2 cellular contexts compared by ENCODE assay signal in the genomic region with DNA sequence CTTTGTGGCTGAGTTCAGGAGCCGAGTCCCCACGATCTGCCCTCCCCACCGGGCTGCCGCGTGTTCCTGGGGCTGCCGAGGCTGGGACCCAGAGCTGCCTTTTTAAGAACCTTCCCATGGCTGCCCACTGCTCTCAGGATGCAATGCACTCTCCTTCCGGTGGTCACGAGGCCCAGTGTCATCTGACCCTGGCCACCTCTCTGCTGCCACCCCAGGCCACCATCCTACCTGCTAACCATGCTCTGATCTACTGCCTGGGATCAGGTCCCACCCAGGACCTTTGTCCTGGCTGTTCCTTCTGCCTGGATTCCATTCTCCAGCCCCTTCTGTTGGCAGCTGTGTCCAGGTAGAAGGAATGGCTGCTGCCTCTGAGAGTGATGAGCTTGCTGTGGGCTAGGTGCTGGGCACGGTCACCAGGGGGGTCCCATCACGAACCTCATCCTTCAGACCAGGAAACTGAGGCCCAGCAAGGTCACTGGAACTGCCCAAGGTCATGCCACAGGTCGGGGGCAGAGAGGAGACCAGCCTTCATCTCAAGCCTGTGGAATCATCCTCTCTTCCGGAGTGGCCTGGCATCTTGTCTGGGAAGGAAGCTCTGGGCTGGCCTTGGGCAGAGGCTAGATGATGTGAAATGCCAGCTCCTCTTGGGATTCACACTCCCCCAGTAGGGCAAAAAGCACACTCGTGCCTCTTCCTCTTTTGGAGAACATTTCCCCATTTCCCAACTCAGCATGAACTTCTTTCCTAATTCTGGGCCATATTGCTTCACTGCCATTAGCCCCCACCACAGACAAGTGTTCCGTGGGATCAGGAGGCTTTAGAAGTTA.
A peak's percentile ranks its signal among the peaks of the same experiment; 100 is the strongest.
TF ChIP-seq lines count a peak whose summit lies in the region.

No MANE protein-coding gene starts in this region.

TF ChIP-seq in Ishikawa, 13 proteins besides CTCF, POLR2A, EP300 and RAD21:
- no peak for TF ChIP-seq ZBTB7A (IDR thresholded peaks at IDR 0.05; ENCODE audit: low read depth)
- TF ChIP-seq, protein P1, sequence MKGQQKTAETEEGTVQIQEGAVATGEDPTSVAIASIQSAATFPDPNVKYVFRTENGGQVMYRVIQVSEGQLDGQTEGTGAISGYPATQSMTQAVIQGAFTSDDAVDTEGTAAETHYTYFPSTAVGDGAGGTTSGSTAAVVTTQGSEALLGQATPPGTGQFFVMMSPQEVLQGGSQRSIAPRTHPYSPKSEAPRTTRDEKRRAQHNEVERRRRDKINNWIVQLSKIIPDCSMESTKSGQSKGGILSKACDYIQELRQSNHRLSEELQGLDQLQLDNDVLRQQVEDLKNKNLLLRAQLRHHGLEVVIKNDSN (IDR thresholded peaks at IDR 0.05): 0 out of 2 replicates have a peak, but pooled peaks have one; percentile 27

TF ChIP-seq in K562, 482 proteins besides CTCF, POLR2A, EP300 and RAD21:
- TF ChIP-seq GABPA (tag; conservative IDR thresholded peaks at IDR 0.05; ENCODE audit: low read depth) (0 out of 2 replicates have a peak, but pooled peaks have one; percentile 14), ETV1 (tag; conservative IDR thresholded peaks at IDR 0.05; ENCODE audit: low read depth) (peak; percentile 45), L3MBTL2 (IDR thresholded peaks at IDR 0.05) (peak; percentile 42; the same call in 1 of the 2 replicates), CBFA2T2 (conservative IDR thresholded peaks at IDR 0.05) (0 out of 2 replicates have a peak, but pooled peaks have one; percentile 9), RAD51 (IDR thresholded peaks at IDR 0.05; ENCODE audit: borderline replicate concordance, low read depth) (peak; percentile 51; the same call in 1 of the 2 replicates), MBD2 (IDR thresholded peaks at IDR 0.05; ENCODE audit: borderline replicate concordance, low read depth) (no peak), SPI1 (IDR thresholded peaks at IDR 0.05; ENCODE audit: borderline replicate concordance, low read depth, low read length) (peak; percentile 69; the same call in 1 of the 2 replicates), ZNF507 (tag; conservative IDR thresholded peaks at IDR 0.05) (no peak), CEBPB (tag; IDR thresholded peaks at IDR 0.05) (peak; percentile 66), NR2C1 (IDR thresholded peaks at IDR 0.05) (no peak), NR2C1 (tag; IDR thresholded peaks at IDR 0.05) (0 out of 2 replicates have a peak, but pooled peaks have one; percentile 32), ZNF311 (CRISPR knock-in tag; IDR thresholded peaks at IDR 0.05) (no peak), DNMT1 (IDR thresholded peaks at IDR 0.05) (no peak), TBP (optimal IDR thresholded peaks at IDR 0.05; ENCODE audit: low read depth, low read length) (no peak), KAT2B (IDR thresholded peaks at IDR 0.05; ENCODE audit: low read depth, low read length) (no peak)
- TF ChIP-seq, protein P2, sequence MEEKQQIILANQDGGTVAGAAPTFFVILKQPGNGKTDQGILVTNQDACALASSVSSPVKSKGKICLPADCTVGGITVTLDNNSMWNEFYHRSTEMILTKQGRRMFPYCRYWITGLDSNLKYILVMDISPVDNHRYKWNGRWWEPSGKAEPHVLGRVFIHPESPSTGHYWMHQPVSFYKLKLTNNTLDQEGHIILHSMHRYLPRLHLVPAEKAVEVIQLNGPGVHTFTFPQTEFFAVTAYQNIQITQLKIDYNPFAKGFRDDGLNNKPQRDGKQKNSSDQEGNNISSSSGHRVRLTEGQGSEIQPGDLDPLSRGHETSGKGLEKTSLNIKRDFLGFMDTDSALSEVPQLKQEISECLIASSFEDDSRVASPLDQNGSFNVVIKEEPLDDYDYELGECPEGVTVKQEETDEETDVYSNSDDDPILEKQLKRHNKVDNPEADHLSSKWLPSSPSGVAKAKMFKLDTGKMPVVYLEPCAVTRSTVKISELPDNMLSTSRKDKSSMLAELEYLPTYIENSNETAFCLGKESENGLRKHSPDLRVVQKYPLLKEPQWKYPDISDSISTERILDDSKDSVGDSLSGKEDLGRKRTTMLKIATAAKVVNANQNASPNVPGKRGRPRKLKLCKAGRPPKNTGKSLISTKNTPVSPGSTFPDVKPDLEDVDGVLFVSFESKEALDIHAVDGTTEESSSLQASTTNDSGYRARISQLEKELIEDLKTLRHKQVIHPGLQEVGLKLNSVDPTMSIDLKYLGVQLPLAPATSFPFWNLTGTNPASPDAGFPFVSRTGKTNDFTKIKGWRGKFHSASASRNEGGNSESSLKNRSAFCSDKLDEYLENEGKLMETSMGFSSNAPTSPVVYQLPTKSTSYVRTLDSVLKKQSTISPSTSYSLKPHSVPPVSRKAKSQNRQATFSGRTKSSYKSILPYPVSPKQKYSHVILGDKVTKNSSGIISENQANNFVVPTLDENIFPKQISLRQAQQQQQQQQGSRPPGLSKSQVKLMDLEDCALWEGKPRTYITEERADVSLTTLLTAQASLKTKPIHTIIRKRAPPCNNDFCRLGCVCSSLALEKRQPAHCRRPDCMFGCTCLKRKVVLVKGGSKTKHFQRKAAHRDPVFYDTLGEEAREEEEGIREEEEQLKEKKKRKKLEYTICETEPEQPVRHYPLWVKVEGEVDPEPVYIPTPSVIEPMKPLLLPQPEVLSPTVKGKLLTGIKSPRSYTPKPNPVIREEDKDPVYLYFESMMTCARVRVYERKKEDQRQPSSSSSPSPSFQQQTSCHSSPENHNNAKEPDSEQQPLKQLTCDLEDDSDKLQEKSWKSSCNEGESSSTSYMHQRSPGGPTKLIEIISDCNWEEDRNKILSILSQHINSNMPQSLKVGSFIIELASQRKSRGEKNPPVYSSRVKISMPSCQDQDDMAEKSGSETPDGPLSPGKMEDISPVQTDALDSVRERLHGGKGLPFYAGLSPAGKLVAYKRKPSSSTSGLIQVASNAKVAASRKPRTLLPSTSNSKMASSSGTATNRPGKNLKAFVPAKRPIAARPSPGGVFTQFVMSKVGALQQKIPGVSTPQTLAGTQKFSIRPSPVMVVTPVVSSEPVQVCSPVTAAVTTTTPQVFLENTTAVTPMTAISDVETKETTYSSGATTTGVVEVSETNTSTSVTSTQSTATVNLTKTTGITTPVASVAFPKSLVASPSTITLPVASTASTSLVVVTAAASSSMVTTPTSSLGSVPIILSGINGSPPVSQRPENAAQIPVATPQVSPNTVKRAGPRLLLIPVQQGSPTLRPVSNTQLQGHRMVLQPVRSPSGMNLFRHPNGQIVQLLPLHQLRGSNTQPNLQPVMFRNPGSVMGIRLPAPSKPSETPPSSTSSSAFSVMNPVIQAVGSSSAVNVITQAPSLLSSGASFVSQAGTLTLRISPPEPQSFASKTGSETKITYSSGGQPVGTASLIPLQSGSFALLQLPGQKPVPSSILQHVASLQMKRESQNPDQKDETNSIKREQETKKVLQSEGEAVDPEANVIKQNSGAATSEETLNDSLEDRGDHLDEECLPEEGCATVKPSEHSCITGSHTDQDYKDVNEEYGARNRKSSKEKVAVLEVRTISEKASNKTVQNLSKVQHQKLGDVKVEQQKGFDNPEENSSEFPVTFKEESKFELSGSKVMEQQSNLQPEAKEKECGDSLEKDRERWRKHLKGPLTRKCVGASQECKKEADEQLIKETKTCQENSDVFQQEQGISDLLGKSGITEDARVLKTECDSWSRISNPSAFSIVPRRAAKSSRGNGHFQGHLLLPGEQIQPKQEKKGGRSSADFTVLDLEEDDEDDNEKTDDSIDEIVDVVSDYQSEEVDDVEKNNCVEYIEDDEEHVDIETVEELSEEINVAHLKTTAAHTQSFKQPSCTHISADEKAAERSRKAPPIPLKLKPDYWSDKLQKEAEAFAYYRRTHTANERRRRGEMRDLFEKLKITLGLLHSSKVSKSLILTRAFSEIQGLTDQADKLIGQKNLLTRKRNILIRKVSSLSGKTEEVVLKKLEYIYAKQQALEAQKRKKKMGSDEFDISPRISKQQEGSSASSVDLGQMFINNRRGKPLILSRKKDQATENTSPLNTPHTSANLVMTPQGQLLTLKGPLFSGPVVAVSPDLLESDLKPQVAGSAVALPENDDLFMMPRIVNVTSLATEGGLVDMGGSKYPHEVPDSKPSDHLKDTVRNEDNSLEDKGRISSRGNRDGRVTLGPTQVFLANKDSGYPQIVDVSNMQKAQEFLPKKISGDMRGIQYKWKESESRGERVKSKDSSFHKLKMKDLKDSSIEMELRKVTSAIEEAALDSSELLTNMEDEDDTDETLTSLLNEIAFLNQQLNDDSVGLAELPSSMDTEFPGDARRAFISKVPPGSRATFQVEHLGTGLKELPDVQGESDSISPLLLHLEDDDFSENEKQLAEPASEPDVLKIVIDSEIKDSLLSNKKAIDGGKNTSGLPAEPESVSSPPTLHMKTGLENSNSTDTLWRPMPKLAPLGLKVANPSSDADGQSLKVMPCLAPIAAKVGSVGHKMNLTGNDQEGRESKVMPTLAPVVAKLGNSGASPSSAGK (IDR thresholded peaks at IDR 0.05): peak; percentile 17; the same call in 1 of the 2 replicates
- TF ChIP-seq, protein P3, sequence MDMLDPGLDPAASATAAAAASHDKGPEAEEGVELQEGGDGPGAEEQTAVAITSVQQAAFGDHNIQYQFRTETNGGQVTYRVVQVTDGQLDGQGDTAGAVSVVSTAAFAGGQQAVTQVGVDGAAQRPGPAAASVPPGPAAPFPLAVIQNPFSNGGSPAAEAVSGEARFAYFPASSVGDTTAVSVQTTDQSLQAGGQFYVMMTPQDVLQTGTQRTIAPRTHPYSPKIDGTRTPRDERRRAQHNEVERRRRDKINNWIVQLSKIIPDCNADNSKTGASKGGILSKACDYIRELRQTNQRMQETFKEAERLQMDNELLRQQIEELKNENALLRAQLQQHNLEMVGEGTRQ (CRISPR knock-in tag; IDR thresholded peaks at IDR 0.05): peak; percentile 54
- TF ChIP-seq, protein P4, sequence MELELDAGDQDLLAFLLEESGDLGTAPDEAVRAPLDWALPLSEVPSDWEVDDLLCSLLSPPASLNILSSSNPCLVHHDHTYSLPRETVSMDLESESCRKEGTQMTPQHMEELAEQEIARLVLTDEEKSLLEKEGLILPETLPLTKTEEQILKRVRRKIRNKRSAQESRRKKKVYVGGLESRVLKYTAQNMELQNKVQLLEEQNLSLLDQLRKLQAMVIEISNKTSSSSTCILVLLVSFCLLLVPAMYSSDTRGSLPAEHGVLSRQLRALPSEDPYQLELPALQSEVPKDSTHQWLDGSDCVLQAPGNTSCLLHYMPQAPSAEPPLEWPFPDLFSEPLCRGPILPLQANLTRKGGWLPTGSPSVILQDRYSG (tag; conservative IDR thresholded peaks at IDR 0.05; ENCODE audit: low read depth): no peak
- TF ChIP-seq, protein P1 (CRISPR knock-in tag; IDR thresholded peaks at IDR 0.05): peak; percentile 60
TF ChIP-seq in K562: peak in this region for 11.
